Comparison of ENCODE assay signal across 25 cellular contexts in genomic region chr1:110587906-110588305, GRCh38. TPM values are rescaled to one million over a fixed set of nuclear protein-coding genes. Genes with fewer than 3 reads are reported as not detected.
"Had no signal": no experiment of that assay in that cellular context is flagged by ENCODE, and none has a peak within 500 bp of the region (broad histone marks: within the 10 kb centered on the region; RNA-seq: fewer than 3 reads in every experiment).

No MANE protein-coding gene starts in this region.

- H3K4me1 ChIP-seq: pancreas, prostate gland, right lobe of liver, sigmoid colon, stomach, tibial artery, transverse colon, upper lobe of left lung, vagina had no signal

- H3K9me3 ChIP-seq: neutrophil, pancreas, prostate gland, right lobe of liver, sigmoid colon, stomach, tibial artery, transverse colon, upper lobe of left lung, vagina had no signal

- H3K27ac ChIP-seq: neutrophil, pancreas, prostate gland, right lobe of liver, sigmoid colon, stomach, tibial artery, transverse colon, upper lobe of left lung, vagina had no signal

- H3K4me3 ChIP-seq: pancreas, prostate gland, right lobe of liver, sigmoid colon, stomach, tibial artery, transverse colon, upper lobe of left lung, vagina had no signal

- ATAC-seq: naive thymus-derived CD8-positive, alpha-beta T cell; natural killer cell treated with Interleukin-12 subunit alpha and Interleukin-12 subunit beta and Interleukin-15 and Interleukin-18, amount 100 ng/mL, for 72 hours; pancreas; right cardiac atrium; right lobe of liver; stimulated activated effector memory CD8-positive, alpha-beta T cell treated with anti-CD3 and anti-CD28 coated beads, Interleukin-12 subunit alpha, Interleukin-12 subunit beta, amount 100 ng/mL, for 72 hours; stimulated activated naive B cell treated with anti-CD40 and anti-IgM and Interleukin-4, amounts not matched to agents 10 μg/mL and 1 μg/mL and 100 μg/mL, for 72 hours had no signal

- H3K27me3 ChIP-seq: pancreas, right lobe of liver, tibial artery, transverse colon, upper lobe of left lung, vagina had no signal

- H3K36me3 ChIP-seq: neutrophil, pancreas, prostate gland, right lobe of liver, sigmoid colon, stomach, tibial artery, transverse colon, upper lobe of left lung, vagina had no signal

- DNase-seq: naive B cell; naive thymus-derived CD8-positive, alpha-beta T cell; nephron progenitor cell; nucleus accumbens; pancreas; right cardiac atrium; right lobe of liver; sigmoid colon; small intestine; stimulated activated CD4-positive, alpha-beta T cell treated with anti-CD3 and anti-CD28 coated beads, Interleukin-15, amount 100 ng/mL, for 24 hours; stimulated activated CD4-positive, alpha-beta T cell treated with anti-CD3 and anti-CD28 coated beads, Interleukin-2, amount 100 ng/mL, for 24 hours; stimulated activated CD4-positive, alpha-beta T cell treated with anti-CD3 and anti-CD28 coated beads, Interleukin-2, amount 100 ng/mL, for 48 hours; stimulated activated CD4-positive, alpha-beta T cell treated with anti-CD3 and anti-CD28 coated beads, Interleukin-4, amount 100 ng/mL, for 24 hours; stimulated activated naive B cell treated with anti-CD40 and anti-IgM and Interleukin-4, amounts not matched to agents 10 μg/mL and 1 μg/mL and 100 μg/mL, for 72 hours; stimulated activated naive CD4-positive, alpha-beta T cell treated with Interleukin-2 at 50 U/mL for 16 hours; stomach; tibial artery; transverse colon; upper lobe of left lung had no signal

RNA-seq across cellular contexts. Expression of gene KCNA2, which starts 18.3 kb away (rescaled TPM):
- total RNA-seq: pulmonary artery endothelial cell had no signal
- polyA plus RNA-seq: naive thymus-derived CD8-positive, alpha-beta T cell had no signal
